ENCODE assay signal across 9 cellular contexts in the genomic region with DNA sequence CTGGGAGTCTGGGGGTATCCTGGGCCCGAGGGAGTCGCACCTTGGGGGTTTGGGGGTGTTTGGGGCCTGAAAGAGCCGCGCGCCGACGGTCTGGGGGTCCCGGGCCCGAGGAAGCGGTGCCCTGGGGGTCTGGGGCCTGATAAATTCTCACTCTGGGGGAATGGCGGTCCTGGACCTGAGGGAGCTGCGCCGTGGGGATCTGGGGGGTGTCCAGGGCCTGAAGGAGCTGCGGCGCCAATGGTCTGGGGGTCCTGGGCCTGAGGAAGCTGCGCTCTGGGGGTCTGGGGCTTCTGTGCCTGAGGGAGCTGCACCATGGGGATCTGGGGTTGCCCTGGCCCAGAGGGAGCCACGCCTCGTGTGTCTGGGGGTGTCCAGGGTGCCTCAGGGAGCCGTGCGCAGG. TPM values are rescaled to one million over a fixed set of nuclear protein-coding genes. Genes with fewer than 3 reads are reported as not detected.
A peak's percentile ranks its signal among the peaks of the same experiment; 100 is the strongest.
DNase-seq lines count a peak whose midpoint lies in the region; ATAC-seq, FAIRE-seq and TF ChIP-seq lines count a peak whose summit lies in the region.
"Had no signal": no experiment of that assay in that cellular context is flagged by ENCODE, and none has a peak within 500 bp of the region (broad histone marks: within the 10 kb centered on the region; RNA-seq: fewer than 3 reads in every experiment).

No MANE protein-coding gene starts in this region.

- H3K4me2 ChIP-seq in GM23248 (ENCODE audit: unreplicated experiment) (peak overlapping the region; percentile 98), skeletal muscle satellite cell (ENCODE audit: low read length) (peak overlapping the region; percentile 98)

- WGBS in GM23248 (ENCODE audit: low coverage in 1 of 2, low lambda C conversion rate in 2 of 2, missing lambda C conversion rate in 2 of 2), 2 experiments = 9 to 10% methylated on average over 14 to 20 of the region's 20 CpGs
- WGBS in right cardiac atrium = 15% methylated on average over 20 of the region's 20 CpGs

- H3K9me3 ChIP-seq in GM23248 (ENCODE audit: low read depth) (no peaks in the 10 kb centered on the region), right cardiac atrium (ENCODE audit: control insufficient read depth, low read length) (no peaks in the 10 kb centered on the region), skeletal muscle satellite cell (replicated peaks; ENCODE audit: low read length) (no peaks in the 10 kb centered on the region)

- H2AFZ ChIP-seq in GM23248 = no peak overlapping the region

- peak overlapping the region; percentile 89 for H3K9ac ChIP-seq in GM23248
- peak overlapping the region; percentile 93 for H3K9ac ChIP-seq in skeletal muscle satellite cell (ENCODE audit: low read depth, low read length)

- in situ Hi-C loops in GM23248 (cut with MboI) = no loop called here

- no peaks in the 10 kb centered on the region for H3K36me3 ChIP-seq in GM23248 (ENCODE audit: low read depth)
- peaks cover 21% of the 10 kb centered on the region for H3K36me3 ChIP-seq in skeletal muscle satellite cell (ENCODE audit: insufficient read depth, low read length)

- intact Hi-C loops in right cardiac atrium (cut with DNase I) = no loop called here

- H3K4me1 ChIP-seq in GM23248 (ENCODE audit: insufficient read depth) = peaks cover 8% of the 10 kb centered on the region; the same call in 1 of the 2 replicates
- peaks cover 3% of the 10 kb centered on the region for H3K4me1 ChIP-seq in right cardiac atrium (ENCODE audit: control insufficient read depth, insufficient read depth, low read length)
- peaks cover 19% of the 10 kb centered on the region for H3K4me1 ChIP-seq in skeletal muscle satellite cell (ENCODE audit: control insufficient read depth, insufficient read depth, low read length)

- H4K20me1 ChIP-seq in GM23248 (ENCODE audit: insufficient read depth) = no peaks in the 10 kb centered on the region

- no peak for TF ChIP-seq CTCF in WI38 (IDR thresholded peaks at IDR 0.05; ENCODE audit: low read depth, low read length)

- no peaks in the 10 kb centered on the region for H3K9me2 ChIP-seq in GM23248 (ENCODE audit: insufficient read depth)

- H3K4me3 ChIP-seq in GM23248 (peak overlapping the region; percentile 94), WI38 (ENCODE audit: low read depth, low read length) (peak overlapping the region; percentile 92), right cardiac atrium (ENCODE audit: low read length) (peak overlapping the region; percentile 92), skeletal muscle satellite cell (ENCODE audit: low read length) (peak overlapping the region; percentile 88)

- FAIRE-seq in GM12891 (lab: Jason Lieb, UNC) = no peak

- H3K27ac ChIP-seq in GM23248 = no peak overlapping the region
- H3K27ac ChIP-seq in right cardiac atrium (ENCODE audit: low read length) = no peak overlapping the region

- H3K27me3 ChIP-seq in GM23248 (replicated peaks; ENCODE audit: insufficient read depth) = no peaks in the 10 kb centered on the region
- H3K27me3 ChIP-seq in right cardiac atrium (ENCODE audit: control insufficient read depth, insufficient read depth) = no peaks in the 10 kb centered on the region
- no peaks in the 10 kb centered on the region for H3K27me3 ChIP-seq in skeletal muscle satellite cell (ENCODE audit: control insufficient read depth, insufficient read depth, low read length)

- ATAC-seq in right cardiac atrium (no peak), esophagus mucosa (no peak)
- ATAC-seq: left lobe of liver had no signal

- peaks cover 6% of the 10 kb centered on the region; the same call in 1 of the 2 replicates for H3F3A ChIP-seq in GM23248 (ENCODE audit: insufficient read depth)

- DNase-seq in GM23248 (no peak), right cardiac atrium (peak in 2 of 3 donors; percentile 49 to 50), OCI-M1 (lab: John Stamatoyannopoulos, UW) (no peak), GM12891 (ENCODE audit: insufficient read length, low spot score) (no peak), NCI-H1417 (lab: John Stamatoyannopoulos, UW) (no peak)

- peaks cover 52% of the 10 kb centered on the region for H3K79me2 ChIP-seq in GM23248 (ENCODE audit: insufficient read depth)

- no peak for TF ChIP-seq POLR2A in GM12891 (IDR thresholded peaks at IDR 0.05; ENCODE audit: low read depth, low read length)

TF ChIP-seq in GM12891, 5 proteins besides CTCF, POLR2A, EP300 and RAD21:
- TF ChIP-seq TAF1 (IDR thresholded peaks at IDR 0.05; ENCODE audit: low read depth, low read length) = no peak
- TF ChIP-seq PAX5 (IDR thresholded peaks at IDR 0.05; ENCODE audit: insufficient read depth, low read length, severe bottlenecking) = no peak
- no peak for TF ChIP-seq SPI1 (IDR thresholded peaks at IDR 0.05; ENCODE audit: low read depth, low read length)
- TF ChIP-seq POU2F2 (IDR thresholded peaks at IDR 0.05; ENCODE audit: low read depth, low read length) = no peak
- no peak for TF ChIP-seq POLR2AphosphoS5 (IDR thresholded peaks at IDR 0.05; ENCODE audit: low read depth, low read length)
TF ChIP-seq in GM12891: peak in this region for 0.

RNA-seq across cellular contexts. Expression of gene HDGFL2, which starts 0.9 kb away (rescaled TPM):
- total RNA-seq in GM23248 (2014; rRNA removed; shearing (Covaris generic)) = 50.7 and 57.4 TPM in 2 replicates
- polyA plus RNA-seq in GM23248 (2016; fragmentation: Nextera tagmentation; extraction: Ambion mirVana) = 23.0 TPM in 2 replicates
- 10 to 100 TPM; 20.6 to 30.5 (median 28.6) TPM for total RNA-seq in right cardiac atrium
- 31.4 TPM for polyA plus RNA-seq in right cardiac atrium
- 42.4 and 55.8 TPM in 2 replicates for total RNA-seq in skeletal muscle satellite cell (2012; rRNA removed)
- total RNA-seq in esophagus mucosa = 19.2 TPM
- 33.5 TPM for polyA plus RNA-seq in GM12891 (2012; ENCODE audit: low read depth, missing spikeins)

RNA-seq across cellular contexts. Expression of gene UBXN6, which starts 15.4 kb away (rescaled TPM):
- total RNA-seq in GM23248 (2014; rRNA removed; shearing (Covaris generic)) = 113 and 118 TPM in 2 replicates
- polyA plus RNA-seq in GM23248 (2016; fragmentation: Nextera tagmentation; extraction: Ambion mirVana) (45.8 and 48.8 TPM in 2 replicates), right cardiac atrium (135 TPM)
- total RNA-seq in right cardiac atrium (100 to 1,000 TPM in 3 of 4 donors, 10 to 100 TPM in 1; 99.8 to 124 (median 112) TPM), esophagus mucosa (68.9 TPM)
- total RNA-seq in skeletal muscle satellite cell (2012; rRNA removed) = 103 and 109 TPM in 2 replicates
- 36.2 TPM for polyA plus RNA-seq in GM12891 (2012; ENCODE audit: low read depth, missing spikeins)

RNA-seq across cellular contexts. Expression of gene PLIN4, which starts 45.3 kb away (rescaled TPM):
- not detected in 2 replicates for total RNA-seq in GM23248 (2014; rRNA removed; shearing (Covaris generic))
- polyA plus RNA-seq in GM23248 (2016; fragmentation: Nextera tagmentation; extraction: Ambion mirVana) (0.08 TPM in 1 of 2 replicates, not detected in the other), right cardiac atrium (171 TPM)
- total RNA-seq in right cardiac atrium (100 to 1,000 TPM; 102 to 201 (median 112) TPM), esophagus mucosa (0.96 TPM)
- 0.22 and 2.3 TPM in 2 replicates for total RNA-seq in skeletal muscle satellite cell (2012; rRNA removed)
- 0.54 TPM for polyA plus RNA-seq in GM12891 (2012; ENCODE audit: low read depth, missing spikeins)

Comparison
In these comparisons a context has a peak if more than half of its experiments do, and no peak if none do; other contexts are left out.
1. DNase-seq: peak in right cardiac atrium (2 of 3); none in GM23248 (single experiment), OCI-M1 (single experiment), GM12891 (single experiment) and NCI-H1417 (0 of 3).
2. RNA of gene PLIN4, which starts 45.3 kb away (total RNA-seq): 102 to 201 TPM in right cardiac atrium; 0.96 TPM in esophagus mucosa (single experiment) and not detected in GM23248; every median in the first group is over 10 times any median in the second.
3. Peak in every context shown above with its lines, with median percentiles within 50 percentile points of each other: H3K4me3 ChIP-seq.